In genomic region chr11:56855217-56855616, GRCh38 we compare ENCODE assay signal across 17 cellular contexts.
A peak's percentile ranks its signal among the peaks of the same experiment; 100 is the strongest.
DNase-seq lines count a peak whose midpoint lies in the region; ATAC-seq, FAIRE-seq and TF ChIP-seq lines count a peak whose summit lies in the region.
"Had no signal": no experiment of that assay in that cellular context is flagged by ENCODE, and none has a peak within 500 bp of the region (broad histone marks: within the 10 kb centered on the region; RNA-seq: fewer than 3 reads in every experiment).

No MANE protein-coding gene starts in this region.

- no peak for ATAC-seq in A549
- peak; percentile 89 for ATAC-seq in left colon
- ATAC-seq in HG03342 (IDR thresholded peaks at IDR 0.05; ENCODE audit: unreplicated experiment), result no peak
- no peak for ATAC-seq in GM18502 (IDR thresholded peaks at IDR 0.05; ENCODE audit: poor library complexity, unreplicated experiment)
- no peak for ATAC-seq in Right ventricle myocardium superior (ENCODE audit: poor library complexity)
- ATAC-seq: GM23338 had no signal

- intact Hi-C loops in left colon (cut with DNase I, micrococcal nuclease) (no loop called here), stomach (cut with DNase I; ENCODE audit: low total_unique reads) (no loop called here), Right ventricle myocardium superior (cut with DNase I) (no loop called here)

- TF ChIP-seq EP300 in A549 (IDR thresholded peaks at IDR 0.05) (no peak), stomach (IDR thresholded peaks at IDR 0.05) (no peak)

- no peak overlapping the region for H3K4me2 ChIP-seq in A549
- H3K4me2 ChIP-seq: BLaER1, GM23338 had no signal

- TF ChIP-seq RAD21 in A549 (conservative IDR thresholded peaks at IDR 0.05 in 1 of 2, IDR thresholded peaks at IDR 0.05 in 1 of 2), result no peak

- POLR2A ChIA-PET in A549 (lab: Yijun Ruan, JAX), result no interaction called here

- no peak for DNase-seq in A549 (ENCODE audit: low read depth in 1 of 2, low spot score in 1 of 2)
- peak; percentile 56 for DNase-seq in bronchial epithelial cell (ENCODE audit: low read depth)
- DNase-seq in left colon, result peak; percentile 12 to 44
- peak; percentile 33 for DNase-seq in stomach
- DNase-seq in Right ventricle myocardium superior, result no peak
- DNase-seq: AML-193; Caco-2; CD8-positive, alpha-beta memory T cell; DMS53; GF-D8; H9 had no signal

- H3K4me1 ChIP-seq in A549 (peaks cover 22% of the 10 kb centered on the region), stomach (peaks cover 0 to 7% (median 0%) of the 10 kb centered on the region in 4 donors)
- H3K4me1 ChIP-seq: BLaER1, Caco-2 had no signal

- H3K9me3 ChIP-seq in A549, result peaks cover 22% of the 10 kb centered on the region; the same call in 2 of the 3 replicates
- H3K9me3 ChIP-seq in stomach, result no peaks in the 10 kb centered on the region
- H3K9me3 ChIP-seq: Caco-2 had no signal

- H3K36me3 ChIP-seq in bronchial epithelial cell (ENCODE audit: control insufficient read depth, insufficient read depth, low read length), result no peaks in the 10 kb centered on the region
- H3K36me3 ChIP-seq in stomach, result no peaks in the 10 kb centered on the region
- H3K36me3 ChIP-seq: BLaER1 had no signal

- TF ChIP-seq CTCF in A549 (IDR thresholded peaks at IDR 0.05), result no peak
- no peak for TF ChIP-seq CTCF in bronchial epithelial cell (IDR thresholded peaks at IDR 0.05; ENCODE audit: insufficient read depth, low read length, severe bottlenecking)
- TF ChIP-seq CTCF in stomach (IDR thresholded peaks at IDR 0.05), result no peak

- H3K27me3 ChIP-seq in bronchial epithelial cell (ENCODE audit: control insufficient read depth, insufficient read depth, low read length) (peaks cover 1% of the 10 kb centered on the region), stomach (no peaks in the 10 kb centered on the region)
- H3K27me3 ChIP-seq: BLaER1 had no signal

- FAIRE-seq in A549 (lab: Jason Lieb, UNC) (no peak), bronchial epithelial cell (lab: Jason Lieb, UNC) (peak; percentile 23)

- H3K4me3 ChIP-seq in A549 (no peak overlapping the region), bronchial epithelial cell (ENCODE audit: low read depth, low read length) (no peak overlapping the region), stomach (no peak overlapping the region)
- H3K4me3 ChIP-seq: BLaER1, GM23338 had no signal

- CTCF ChIA-PET in A549 (lab: Yijun Ruan, JAX), result interaction anchor here (2.3 to 6.4 kb wide), 2 partner anchors 14 to 394 kb away, joined by 7 to 45 read pairs; no protein-coding TSS in a partner anchor

- TF ChIP-seq POLR2A in A549 (IDR thresholded peaks at IDR 0.05; ENCODE audit: low read length) (no peak), stomach (IDR thresholded peaks at IDR 0.05) (no peak)

- H3K27ac ChIP-seq in A549, result peak overlapping the region; percentile 34 to 46; a peak in 4 of 6 replicates
- H3K27ac ChIP-seq in stomach, result peak overlapping the region in 2 of 5 donors; percentile 37 to 45
- H3K27ac ChIP-seq: 22Rv1, BLaER1, HL-60 had no signal

- WGBS in A549 (ENCODE audit: missing lambda C conversion rate), result 68% methylated on average over 2 of the region's 2 CpGs
- WGBS in stomach, 5 donors, result 37 to 60% (median 40%) methylated on average over 2 of the region's 2 CpGs

TF ChIP-seq in A549, 52 proteins besides CTCF, POLR2A, EP300 and RAD21:
- TF ChIP-seq BCL3 (IDR thresholded peaks at IDR 0.05) (no peak), SREBF2 (IDR thresholded peaks at IDR 0.05) (no peak), HMGXB4 (CRISPR knock-in tag; IDR thresholded peaks at IDR 0.05; ENCODE audit: borderline replicate concordance) (no peak), NFE2L2 (conservative IDR thresholded peaks at IDR 0.05; ENCODE audit: low read length) (no peak), HOXB13 (CRISPR knock-in tag; IDR thresholded peaks at IDR 0.05; ENCODE audit: low read depth) (no peak), FOSL2 (IDR thresholded peaks at IDR 0.05) (no peak), FOSL2 (CRISPR knock-in tag; IDR thresholded peaks at IDR 0.05) (no peak), TP53 (CRISPR knock-in tag; IDR thresholded peaks at IDR 0.05) (no peak), BHLHE40 (IDR thresholded peaks at IDR 0.05; ENCODE audit: low read depth, low read length) (no peak), RARB (CRISPR knock-in tag; IDR thresholded peaks at IDR 0.05) (no peak), ZNF302 (CRISPR knock-in tag; IDR thresholded peaks at IDR 0.05) (no peak), REST (IDR thresholded peaks at IDR 0.05) (no peak), CHD4 (IDR thresholded peaks at IDR 0.05; ENCODE audit: borderline replicate concordance) (no peak), CEBPB (IDR thresholded peaks at IDR 0.05) (no peak), MAZ (IDR thresholded peaks at IDR 0.05; ENCODE audit: borderline replicate concordance, low read depth, low read length) (no peak), HES2 (IDR thresholded peaks at IDR 0.05) (no peak), HEYL (CRISPR knock-in tag; IDR thresholded peaks at IDR 0.05) (no peak)
- TF ChIP-seq, protein P1, sequence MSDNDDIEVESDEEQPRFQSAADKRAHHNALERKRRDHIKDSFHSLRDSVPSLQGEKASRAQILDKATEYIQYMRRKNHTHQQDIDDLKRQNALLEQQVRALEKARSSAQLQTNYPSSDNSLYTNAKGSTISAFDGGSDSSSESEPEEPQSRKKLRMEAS (IDR thresholded peaks at IDR 0.05), result no peak
- TF ChIP-seq, protein P2, sequence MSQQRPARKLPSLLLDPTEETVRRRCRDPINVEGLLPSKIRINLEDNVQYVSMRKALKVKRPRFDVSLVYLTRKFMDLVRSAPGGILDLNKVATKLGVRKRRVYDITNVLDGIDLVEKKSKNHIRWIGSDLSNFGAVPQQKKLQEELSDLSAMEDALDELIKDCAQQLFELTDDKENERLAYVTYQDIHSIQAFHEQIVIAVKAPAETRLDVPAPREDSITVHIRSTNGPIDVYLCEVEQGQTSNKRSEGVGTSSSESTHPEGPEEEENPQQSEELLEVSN (IDR thresholded peaks at IDR 0.05; ENCODE audit: borderline replicate concordance, low read depth), result no peak
TF ChIP-seq in A549: peak in this region for 0.

Comparison
In these comparisons a context has a peak if more than half of its experiments do, and no peak if none do; other contexts are left out.
1. DNase-seq: peak in bronchial epithelial cell (single experiment), left colon (2 of 2) and stomach (single experiment); none in A549 (0 of 2) and Right ventricle myocardium superior (single experiment).